ENCODE assay signal across 1 cellular context in genomic region chr7:2070151-2070763, GRCh38.
TF ChIP-seq lines count a peak whose summit lies in the region.

No MANE protein-coding gene starts in this region.

TF ChIP-seq in K562, 482 proteins besides CTCF, POLR2A, EP300 and RAD21 (continued from another document):
- no peak for TF ChIP-seq MYNN (IDR thresholded peaks at IDR 0.05)
- TF ChIP-seq MYNN (CRISPR knock-in tag; IDR thresholded peaks at IDR 0.05), result no peak
- no peak for TF ChIP-seq ZNF174 (CRISPR knock-in tag; IDR thresholded peaks at IDR 0.05)
- no peak for TF ChIP-seq HNRNPL (IDR thresholded peaks at IDR 0.05; ENCODE audit: low read depth, low read length)
- TF ChIP-seq CREB3L1 (IDR thresholded peaks at IDR 0.05; ENCODE audit: borderline replicate concordance, low read depth), result no peak
- TF ChIP-seq ZNF184 (CRISPR knock-in tag; IDR thresholded peaks at IDR 0.05), result no peak
- no peak for TF ChIP-seq ZNF589 (CRISPR knock-in tag; IDR thresholded peaks at IDR 0.05; ENCODE audit: low read depth)
- peak; percentile 24; the same call in 1 of the 2 replicates for TF ChIP-seq ARID1B (IDR thresholded peaks at IDR 0.05)
- TF ChIP-seq MEIS2 (IDR thresholded peaks at IDR 0.05; ENCODE audit: partially characterized antibody), result no peak
- TF ChIP-seq BCL6 (CRISPR knock-in tag; IDR thresholded peaks at IDR 0.05), result no peak
- no peak for TF ChIP-seq ARID3A (IDR thresholded peaks at IDR 0.05; ENCODE audit: borderline replicate concordance, low read depth, low read length)
- peak; percentile 83 for TF ChIP-seq ATF3 (IDR thresholded peaks at IDR 0.05)
- no peak for TF ChIP-seq ATF3 (CRISPR knock-in tag; conservative IDR thresholded peaks at IDR 0.05)
- TF ChIP-seq NR2F6 (CRISPR knock-in tag; IDR thresholded peaks at IDR 0.05), result no peak
- no peak for TF ChIP-seq HMBOX1 (IDR thresholded peaks at IDR 0.05)
- TF ChIP-seq ZNF408 (CRISPR knock-in tag; IDR thresholded peaks at IDR 0.05; ENCODE audit: low read depth), result no peak
- TF ChIP-seq L3MBTL2 (IDR thresholded peaks at IDR 0.05), result peak; percentile 28; the same call in 1 of the 2 replicates
- TF ChIP-seq HMG20A (CRISPR knock-in tag; conservative IDR thresholded peaks at IDR 0.05), result no peak
- no peak for TF ChIP-seq POLR2H (tag; IDR thresholded peaks at IDR 0.05; ENCODE audit: low read depth)
- TF ChIP-seq CREB1 (IDR thresholded peaks at IDR 0.05), result no peak
- no peak for TF ChIP-seq CREB1 (CRISPR knock-in tag; IDR thresholded peaks at IDR 0.05)
- TF ChIP-seq RNF2 (IDR thresholded peaks at IDR 0.05), result no peak
- no peak for TF ChIP-seq ZNF3 (CRISPR knock-in tag; IDR thresholded peaks at IDR 0.05)
- TF ChIP-seq MITF (IDR thresholded peaks at IDR 0.05), result no peak
- TF ChIP-seq E2F4 (CRISPR knock-in tag; IDR thresholded peaks at IDR 0.05; ENCODE audit: low read depth), result no peak
- TF ChIP-seq NR2C1 (IDR thresholded peaks at IDR 0.05), result no peak
- TF ChIP-seq NR2C1 (tag; IDR thresholded peaks at IDR 0.05), result no peak
- no peak for TF ChIP-seq CREB5 (CRISPR knock-in tag; IDR thresholded peaks at IDR 0.05)
- TF ChIP-seq ZNF41 (CRISPR knock-in tag; conservative IDR thresholded peaks at IDR 0.05), result no peak
